Comparison of ENCODE assay signal across 34 cellular contexts in genomic region chr1:114091711-114092110, GRCh38.
"Had no signal": no experiment of that assay in that cellular context is flagged by ENCODE, and none has a peak within 500 bp of the region (broad histone marks: within the 10 kb centered on the region; RNA-seq: fewer than 3 reads in every experiment).

No MANE protein-coding gene starts in this region.

- H3K27me3 Mint-ChIP-seq: activated naive CD8-positive, alpha-beta T cell had no signal

- ATAC-seq: activated CD4-positive, alpha-beta T cell treated with anti-CD3 and anti-CD28 coated beads for 36 hours; activated CD8-positive, alpha-beta memory T cell treated with anti-CD3 and anti-CD28 coated beads, Interleukin-2, amount 10 ng/mL, durations not matched to agents 7 days and 5 days; activated CD8-positive, alpha-beta T cell treated with anti-CD3 and anti-CD28 coated beads, Interleukin-2, amount 10 ng/mL, durations not matched to agents 7 days and 5 days; effector memory CD8-positive, alpha-beta T cell; foreskin keratinocyte; gastroesophageal sphincter; T-helper 17 cell had no signal

- H3K36me3 ChIP-seq: brain microvascular endothelial cell, esophagus muscularis mucosa, gastroesophageal sphincter, WERI-Rb-1 had no signal

- H3K27ac ChIP-seq: brain microvascular endothelial cell, coronary artery, esophagus muscularis mucosa, foreskin keratinocyte, gastroesophageal sphincter, WERI-Rb-1 had no signal

- H3K27me3 ChIP-seq: esophagus muscularis mucosa, gastroesophageal sphincter had no signal

- H3K4me3 ChIP-seq: coronary artery, esophagus muscularis mucosa, gastroesophageal sphincter had no signal

- DNase-seq: activated CD4-positive, alpha-beta memory T cell treated with anti-CD3 and anti-CD28 coated beads for 36 hours; activated CD4-positive, alpha-beta T cell treated with anti-CD3 and anti-CD28 coated beads for 36 hours; activated CD4-positive, alpha-beta T cell treated with anti-CD3 and anti-CD28 coated beads, Interleukin-2, amount 10 ng/mL, durations not matched to agents 24 days and 14 days; activated CD4-positive, CD25-positive, alpha-beta regulatory T cell; activated CD4-positive, CD25-positive, alpha-beta regulatory T cell treated with anti-CD3 and anti-CD28 coated beads, Interleukin-2, amount 50 U/mL, for 72 hours; activated CD8-positive, alpha-beta memory T cell treated with anti-CD3 and anti-CD28 coated beads, Interleukin-2, amount 10 ng/mL, durations not matched to agents 7 days and 5 days; activated CD8-positive, alpha-beta memory T cell treated with anti-CD3 and anti-CD28 coated beads, Interleukin-2, amount 50 U/mL, for 4 hours; activated CD8-positive, alpha-beta T cell treated with anti-CD3 and anti-CD28 coated beads, Interleukin-2, amount 10 ng/mL, durations not matched to agents 7 days and 5 days; activated gamma-delta T cell treated with Interleukin-2 at 50 U/mL for 16 hours; activated naive CD4-positive, alpha-beta T cell treated with anti-CD3 and anti-CD28 coated beads, Interleukin-2, amount 50 U/mL, for 16 hours; activated naive CD4-positive, alpha-beta T cell treated with Interleukin-2 at 50 U/mL for 16 hours; activated T-cell treated with anti-CD3 and anti-CD28 coated beads, Interleukin-2, amount 50 U/mL, for 1 hour; activated T-cell treated with anti-CD3 and anti-CD28 coated beads, Interleukin-2, amount 50 U/mL, for 48 hours; amniotic stem cell; anterior cingulate cortex; brain microvascular endothelial cell; dermis blood vessel endothelial cell; effector CD4-positive, alpha-beta T cell; effector memory CD8-positive, alpha-beta T cell; erythroblast; foreskin keratinocyte; head of caudate nucleus; T-helper 1 cell; T-helper 17 cell; T1000; WERI-Rb-1 had no signal

- H3K9me3 ChIP-seq: esophagus muscularis mucosa, gastroesophageal sphincter had no signal

- H3K4me1 Mint-ChIP-seq: activated CD4-positive, alpha-beta T cell treated with anti-CD3 and anti-CD28 coated beads for 36 hours; activated CD4-positive, alpha-beta T cell treated with anti-CD3 and anti-CD28 coated beads, Interleukin-2, amount 10 ng/mL, durations not matched to agents 24 days and 14 days had no signal

- H3K36me3 Mint-ChIP-seq: activated CD4-positive, alpha-beta memory T cell treated with anti-CD3 and anti-CD28 coated beads for 36 hours; activated CD8-positive, alpha-beta memory T cell treated with anti-CD3 and anti-CD28 coated beads, Interleukin-2, amount 10 ng/mL, durations not matched to agents 7 days and 5 days; activated naive CD8-positive, alpha-beta T cell had no signal

- H3K9me3 Mint-ChIP-seq: activated CD4-positive, alpha-beta memory T cell treated with anti-CD3 and anti-CD28 coated beads for 36 hours; activated CD4-positive, alpha-beta T cell treated with anti-CD3 and anti-CD28 coated beads, Interleukin-2, amount 10 ng/mL, durations not matched to agents 24 days and 14 days; activated T-helper 1 cell treated with anti-CD3 and anti-CD28 coated beads, Interleukin-12 subunit alpha, Interleukin-12 subunit beta, Interleukin-2, Interleukin-4 antibody, amounts not matched to agents 30 ng/mL and 10 ng/mL and 1 ng/mL, durations not matched to agents 14 hours and 24 hours and 36 hours; activated T-helper 2 cell treated with anti-CD3 and anti-CD28 coated beads, Interferon-gamma antibody, Interleukin-2, Interleukin-4, amounts not matched to agents 10 μg/mL and 5 μg/mL and 100 μg/mL, durations not matched to agents 14 hours and 24 hours and 36 hours; central memory CD8-positive, alpha-beta T cell; effector memory CD8-positive, alpha-beta T cell; T-helper 2 cell treated with Interferon-gamma antibody and Interleukin-4, amounts not matched to agents 5 μg/mL and 100 μg/mL, for 36 hours had no signal

- H3K27ac Mint-ChIP-seq: activated CD4-positive, alpha-beta memory T cell treated with anti-CD3 and anti-CD28 coated beads for 36 hours; activated CD4-positive, alpha-beta T cell treated with anti-CD3 and anti-CD28 coated beads for 36 hours; activated CD4-positive, alpha-beta T cell treated with anti-CD3 and anti-CD28 coated beads, Interleukin-2, amount 10 ng/mL, durations not matched to agents 24 days and 14 days; activated CD8-positive, alpha-beta memory T cell treated with anti-CD3 and anti-CD28 coated beads, Interleukin-2, amount 10 ng/mL, durations not matched to agents 7 days and 5 days; activated CD8-positive, alpha-beta T cell treated with anti-CD3 and anti-CD28 coated beads, Interleukin-2, amount 10 ng/mL, durations not matched to agents 7 days and 5 days; activated naive CD8-positive, alpha-beta T cell; activated T-helper 1 cell treated with anti-CD3 and anti-CD28 coated beads, Interleukin-12 subunit alpha, Interleukin-12 subunit beta, Interleukin-2, Interleukin-4 antibody, amounts not matched to agents 30 ng/mL and 10 ng/mL and 1 ng/mL, durations not matched to agents 14 hours and 24 hours and 36 hours; activated T-helper 2 cell treated with anti-CD3 and anti-CD28 coated beads, Interferon-gamma antibody, Interleukin-2, Interleukin-4, amounts not matched to agents 10 μg/mL and 5 μg/mL and 100 μg/mL, durations not matched to agents 14 hours and 24 hours and 36 hours; T-helper 17 cell; T-helper 2 cell treated with Interferon-gamma antibody and Interleukin-4, amounts not matched to agents 5 μg/mL and 100 μg/mL, for 36 hours had no signal

- H3K4me3 Mint-ChIP-seq: activated CD4-positive, alpha-beta memory T cell treated with anti-CD3 and anti-CD28 coated beads for 36 hours; activated CD4-positive, alpha-beta T cell treated with anti-CD3 and anti-CD28 coated beads for 36 hours; activated CD4-positive, alpha-beta T cell treated with anti-CD3 and anti-CD28 coated beads, Interleukin-2, amount 10 ng/mL, durations not matched to agents 24 days and 14 days; activated CD8-positive, alpha-beta memory T cell treated with anti-CD3 and anti-CD28 coated beads, Interleukin-2, amount 10 ng/mL, durations not matched to agents 7 days and 5 days; activated CD8-positive, alpha-beta T cell treated with anti-CD3 and anti-CD28 coated beads, Interleukin-2, amount 10 ng/mL, durations not matched to agents 7 days and 5 days; activated naive CD8-positive, alpha-beta T cell; activated T-helper 1 cell treated with anti-CD3 and anti-CD28 coated beads, Interleukin-12 subunit alpha, Interleukin-12 subunit beta, Interleukin-2, Interleukin-4 antibody, amounts not matched to agents 30 ng/mL and 10 ng/mL and 1 ng/mL, durations not matched to agents 14 hours and 24 hours and 36 hours; central memory CD8-positive, alpha-beta T cell; effector memory CD8-positive, alpha-beta T cell; T-helper 17 cell; T-helper 2 cell treated with Interferon-gamma antibody and Interleukin-4, amounts not matched to agents 5 μg/mL and 100 μg/mL, for 36 hours had no signal
